26 cellular contexts compared by ENCODE assay signal in genomic region chr7:44050915-44051560, GRCh38. TPM values are rescaled to one million over a fixed set of nuclear protein-coding genes. Genes with fewer than 3 reads are reported as not detected.
A peak's percentile ranks its signal among the peaks of the same experiment; 100 is the strongest.
DNase-seq lines count a peak whose midpoint lies in the region; ATAC-seq and TF ChIP-seq lines count a peak whose summit lies in the region.
"Had no signal": no experiment of that assay in that cellular context is flagged by ENCODE, and none has a peak within 500 bp of the region (broad histone marks: within the 10 kb centered on the region; RNA-seq: fewer than 3 reads in every experiment).

No MANE protein-coding gene starts in this region.

- no peak for TF ChIP-seq CTCF in CD4-positive, alpha-beta T cell (IDR thresholded peaks at IDR 0.05)
- TF ChIP-seq CTCF in nephron progenitor cell (IDR thresholded peaks at IDR 0.05) (no peak), GM10266 (IDR thresholded peaks at IDR 0.05; ENCODE audit: control insufficient read depth, insufficient read depth, low read depth, missing control alignments) (no peak)

- ATAC-seq in CD4-positive, alpha-beta T cell (ENCODE audit: poor library complexity) = no peak
- no peak for ATAC-seq in HG03025 (IDR thresholded peaks at IDR 0.05; ENCODE audit: low FRiP score, unreplicated experiment)
- no peak for ATAC-seq in HG02973 (IDR thresholded peaks at IDR 0.05; ENCODE audit: unreplicated experiment)
- ATAC-seq: foreskin keratinocyte, left cardiac atrium, PC-3 had no signal

- H3K27ac Mint-ChIP-seq in T-helper 1 cell treated with Interleukin-12 subunit alpha and Interleukin-12 subunit beta and Interleukin-4 antibody, amounts not matched to agents 30 μg/mL and 1 μg/mL, for 36 hours = peak overlapping the region; percentile 45
- peak overlapping the region; percentile 80 for H3K27ac Mint-ChIP-seq in CD4-positive, alpha-beta T cell
- peak overlapping the region; percentile 72 for H3K27ac Mint-ChIP-seq in activated naive CD8-positive, alpha-beta T cell treated with anti-CD3 and anti-CD28 coated beads for 36 hours
- H3K27ac Mint-ChIP-seq in nephron progenitor cell = peak overlapping the region; percentile 94

- peaks cover 37% of the 10 kb centered on the region for H3K36me3 Mint-ChIP-seq in T-helper 1 cell treated with Interleukin-12 subunit alpha and Interleukin-12 subunit beta and Interleukin-4 antibody, amounts not matched to agents 30 μg/mL and 1 μg/mL, for 36 hours (ENCODE audit: low read depth)
- H3K36me3 Mint-ChIP-seq in CD4-positive, alpha-beta T cell (ENCODE audit: low read depth) = peaks cover 83% of the 10 kb centered on the region
- peaks cover 60% of the 10 kb centered on the region for H3K36me3 Mint-ChIP-seq in activated naive CD8-positive, alpha-beta T cell treated with anti-CD3 and anti-CD28 coated beads for 36 hours
- H3K36me3 Mint-ChIP-seq in nephron progenitor cell (ENCODE audit: low read depth) = peaks cover 60% of the 10 kb centered on the region

- DNase-seq in T-helper 1 cell (no peak), nephron progenitor cell (no peak), GM10266 (ENCODE audit: extremely low spot score) (no peak)
- DNase-seq in CD4-positive, alpha-beta T cell = no peak
- DNase-seq in activated naive CD8-positive, alpha-beta T cell treated with anti-CD3 and anti-CD28 coated beads for 36 hours = no peak
- DNase-seq: activated CD4-positive, alpha-beta T cell treated with anti-CD3 and anti-CD28 coated beads, Interleukin-2, amount 10 ng/mL, durations not matched to agents 7 days and 5 days; BE2C; colonic mucosa; foreskin keratinocyte; HCEC 1CT; KG1; left cardiac atrium; NCI-H1092 treated with DMSO at 0.1 percent for 48 hours; NCI-H2171 treated with DMSO at 0.1 percent for 48 hours; NCI-H774; PC-3; sigmoid colon; stimulated activated CD4-positive, alpha-beta T cell treated with anti-CD3 and anti-CD28 coated beads, Interleukin-2, amount 100 ng/mL, for 48 hours had no signal

- no peaks in the 10 kb centered on the region for H3K27me3 ChIP-seq in CD4-positive, alpha-beta T cell (ENCODE audit: control insufficient read depth, insufficient read depth, low read length)
- H3K27me3 ChIP-seq: BE2C, colonic mucosa, foreskin keratinocyte, sigmoid colon had no signal

- no peaks in the 10 kb centered on the region for H3K9me3 ChIP-seq in CD4-positive, alpha-beta T cell (ENCODE audit: control insufficient read depth, low read length)
- H3K9me3 ChIP-seq: BE2C, colonic mucosa, sigmoid colon, thoracic aorta had no signal

- CTCF ChIA-PET in CD4-positive, alpha-beta T cell (lab: Charles Lee) = no interaction called here

- H3K9me3 Mint-ChIP-seq in T-helper 1 cell treated with Interleukin-12 subunit alpha and Interleukin-12 subunit beta and Interleukin-4 antibody, amounts not matched to agents 30 μg/mL and 1 μg/mL, for 36 hours = no peaks in the 10 kb centered on the region
- no peaks in the 10 kb centered on the region for H3K9me3 Mint-ChIP-seq in CD4-positive, alpha-beta T cell
- no peaks in the 10 kb centered on the region for H3K9me3 Mint-ChIP-seq in activated naive CD8-positive, alpha-beta T cell treated with anti-CD3 and anti-CD28 coated beads for 36 hours
- no peaks in the 10 kb centered on the region for H3K9me3 Mint-ChIP-seq in nephron progenitor cell
- H3K9me3 Mint-ChIP-seq: activated CD4-positive, alpha-beta T cell treated with anti-CD3 and anti-CD28 coated beads, Interleukin-2, amount 10 ng/mL, durations not matched to agents 7 days and 5 days had no signal

- POLR2A ChIA-PET in CD4-positive, alpha-beta T cell (lab: Charles Lee) = interaction anchor here (1.2 to 1.9 kb wide), 4 partner anchors 11 to 150 kb away, joined by 3 to 8 read pairs (median 8); partner anchors contain the start of gene YKT6

- H3K4me1 Mint-ChIP-seq in T-helper 1 cell treated with Interleukin-12 subunit alpha and Interleukin-12 subunit beta and Interleukin-4 antibody, amounts not matched to agents 30 μg/mL and 1 μg/mL, for 36 hours (ENCODE audit: low read depth) = peaks cover 54% of the 10 kb centered on the region
- H3K4me1 Mint-ChIP-seq in CD4-positive, alpha-beta T cell (ENCODE audit: low read depth) = peaks cover 75% of the 10 kb centered on the region
- H3K4me1 Mint-ChIP-seq in activated naive CD8-positive, alpha-beta T cell treated with anti-CD3 and anti-CD28 coated beads for 36 hours = peaks cover 55% of the 10 kb centered on the region
- peaks cover 32% of the 10 kb centered on the region for H3K4me1 Mint-ChIP-seq in nephron progenitor cell

- H3K4me3 Mint-ChIP-seq in T-helper 1 cell treated with Interleukin-12 subunit alpha and Interleukin-12 subunit beta and Interleukin-4 antibody, amounts not matched to agents 30 μg/mL and 1 μg/mL, for 36 hours = no peak overlapping the region
- H3K4me3 Mint-ChIP-seq in CD4-positive, alpha-beta T cell = peak overlapping the region; percentile 48
- no peak overlapping the region for H3K4me3 Mint-ChIP-seq in activated naive CD8-positive, alpha-beta T cell treated with anti-CD3 and anti-CD28 coated beads for 36 hours
- H3K4me3 Mint-ChIP-seq in nephron progenitor cell = no peak overlapping the region
- H3K4me3 Mint-ChIP-seq: activated CD4-positive, alpha-beta T cell treated with anti-CD3 and anti-CD28 coated beads, Interleukin-2, amount 10 ng/mL, durations not matched to agents 7 days and 5 days had no signal

- no peaks in the 10 kb centered on the region for H3K27me3 Mint-ChIP-seq in T-helper 1 cell treated with Interleukin-12 subunit alpha and Interleukin-12 subunit beta and Interleukin-4 antibody, amounts not matched to agents 30 μg/mL and 1 μg/mL, for 36 hours (ENCODE audit: low read depth)
- no peaks in the 10 kb centered on the region for H3K27me3 Mint-ChIP-seq in CD4-positive, alpha-beta T cell
- H3K27me3 Mint-ChIP-seq in activated naive CD8-positive, alpha-beta T cell treated with anti-CD3 and anti-CD28 coated beads for 36 hours = no peaks in the 10 kb centered on the region
- peaks cover 6% of the 10 kb centered on the region for H3K27me3 Mint-ChIP-seq in nephron progenitor cell (ENCODE audit: low read depth, poor library complexity)
- H3K27me3 Mint-ChIP-seq: activated CD4-positive, alpha-beta T cell treated with anti-CD3 and anti-CD28 coated beads, Interleukin-2, amount 10 ng/mL, durations not matched to agents 7 days and 5 days had no signal

- H3K27ac ChIP-seq in CD4-positive, alpha-beta T cell (ENCODE audit: low read depth, low read length) = peak overlapping the region; percentile 40
- H3K27ac ChIP-seq: 22Rv1, colonic mucosa, foreskin keratinocyte, sigmoid colon, thoracic aorta had no signal

- intact Hi-C loops in CD4-positive, alpha-beta T cell (cut with DNase I, micrococcal nuclease) = no loop called here

RNA-seq across cellular contexts. Expression of gene DBNL, which starts 6.5 kb away (rescaled TPM):
- total RNA-seq in CD4-positive, alpha-beta T cell = 10 to 100 TPM; 88.5 to 90.6 TPM
- 100 to 1,000 TPM; 131 to 136 TPM for total RNA-seq in activated naive CD8-positive, alpha-beta T cell treated with anti-CD3 and anti-CD28 coated beads for 36 hours

RNA-seq across cellular contexts. Expression of gene PGAM2, which starts 14.3 kb away (rescaled TPM):
- total RNA-seq in CD4-positive, alpha-beta T cell = 1 to 10 TPM; 1.3 to 1.8 TPM
- under 1 TPM; 0.34 to 0.43 TPM for total RNA-seq in activated naive CD8-positive, alpha-beta T cell treated with anti-CD3 and anti-CD28 coated beads for 36 hours
- total RNA-seq: endothelial cell of umbilical vein, omental fat pad, SK-MEL-5 had no signal

RNA-seq across cellular contexts. Expression of gene POLM, which starts 31.3 kb away (rescaled TPM):
- 10 to 100 TPM; 33.6 to 35.6 TPM for total RNA-seq in CD4-positive, alpha-beta T cell
- 10 to 100 TPM; 32.5 to 35.2 TPM for total RNA-seq in activated naive CD8-positive, alpha-beta T cell treated with anti-CD3 and anti-CD28 coated beads for 36 hours

RNA-seq across cellular contexts. Expression of gene AEBP1, which starts 53.1 kb away (rescaled TPM):
- total RNA-seq in CD4-positive, alpha-beta T cell = 10 to 100 TPM; 20.3 to 21.3 TPM
- 10 to 100 TPM; 32.6 to 38.3 TPM for total RNA-seq in activated naive CD8-positive, alpha-beta T cell treated with anti-CD3 and anti-CD28 coated beads for 36 hours
- total RNA-seq: PC-3, SK-MEL-5 had no signal

RNA-seq across cellular contexts. Expression of gene SPDYE1, which starts 53.3 kb away (rescaled TPM):
- total RNA-seq in CD4-positive, alpha-beta T cell = not detected
- not detected for total RNA-seq in activated naive CD8-positive, alpha-beta T cell treated with anti-CD3 and anti-CD28 coated beads for 36 hours
- total RNA-seq: activated CD4-positive, alpha-beta T cell treated with anti-CD3 and anti-CD28 coated beads, Interleukin-2, amount 10 ng/mL, durations not matched to agents 7 days and 5 days; colonic mucosa; endothelial cell of umbilical vein; foreskin keratinocyte; left cardiac atrium; omental fat pad; PC-3; sigmoid colon; SK-MEL-5; thoracic aorta had no signal
